Comparison of ENCODE assay signal across 29 cellular contexts in the genomic region with DNA sequence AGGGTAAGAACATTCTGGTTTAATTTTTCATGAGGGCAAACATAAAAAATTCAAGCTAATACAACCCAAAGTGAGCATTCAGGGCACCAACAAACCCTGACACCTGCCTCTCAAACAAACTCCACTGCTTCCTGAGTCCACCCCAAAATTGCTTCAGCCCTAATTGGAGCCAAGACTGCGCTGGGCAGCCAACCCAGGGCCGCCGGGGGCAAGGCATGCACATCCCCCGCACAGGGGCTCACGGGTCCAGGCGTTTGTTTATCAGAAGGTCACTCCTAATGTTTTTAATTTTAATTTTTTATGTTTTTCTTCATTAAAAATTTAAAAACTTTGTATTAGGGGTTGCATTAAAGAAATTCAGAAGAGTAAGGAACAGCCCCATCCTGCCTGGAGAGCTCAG.
"Had no signal": no experiment of that assay in that cellular context is flagged by ENCODE, and none has a peak within 500 bp of the region (broad histone marks: within the 10 kb centered on the region; RNA-seq: fewer than 3 reads in every experiment).

No MANE protein-coding gene starts in this region.

- ATAC-seq: activated naive CD4-positive, alpha-beta T cell treated with anti-CD3 and anti-CD28 coated beads, Interleukin-2, amount 50 U/mL, for 72 hours; activated naive CD8-positive, alpha-beta T cell treated with anti-CD3 and anti-CD28 coated beads, Interleukin-2, amount 50 U/mL, for 24 hours; activated T-cell treated with anti-CD3 and anti-CD28 coated beads, Interleukin-2, amount 50 U/mL, for 4 hours; activated T-cell treated with anti-CD3 and anti-CD28 coated beads, Interleukin-2, amount 50 U/mL, for 72 hours; activated T-helper 17 cell treated with anti-CD3 and anti-CD28 coated beads, Interleukin-2, amount 50 U/mL, for 72 hours; body of pancreas had no signal

- DNase-seq: activated effector memory CD4-positive, alpha-beta T cell treated with anti-CD3 and anti-CD28 coated beads, Interleukin-2, amount 50 U/mL, for 16 hours; activated effector memory CD4-positive, alpha-beta T cell treated with Interleukin-2 at 50 U/mL for 16 hours; activated gamma-delta T cell; activated gamma-delta T cell treated with Interleukin-2 at 50 U/mL for 16 hours; activated naive CD4-positive, alpha-beta T cell; activated naive CD4-positive, alpha-beta T cell treated with anti-CD3 and anti-CD28 coated beads for 36 hours; activated naive CD4-positive, alpha-beta T cell treated with anti-CD3 and anti-CD28 coated beads, Interleukin-2, amount 10 ng/mL, durations not matched to agents 7 days and 5 days; activated naive CD4-positive, alpha-beta T cell treated with anti-CD3 and anti-CD28 coated beads, Interleukin-2, amount 50 U/mL, for 16 hours; activated naive CD4-positive, alpha-beta T cell treated with Interleukin-2 at 50 U/mL for 16 hours; activated naive CD8-positive, alpha-beta T cell treated with anti-CD3 and anti-CD28 coated beads for 36 hours; activated naive CD8-positive, alpha-beta T cell treated with anti-CD3 and anti-CD28 coated beads, Interleukin-2, amount 10 ng/mL, durations not matched to agents 7 days and 5 days; activated naive CD8-positive, alpha-beta T cell treated with anti-CD3 and anti-CD28 coated beads, Interleukin-2, amount 50 U/mL, for 24 hours; activated T-cell treated with anti-CD3 and anti-CD28 coated beads, Interleukin-2, amount 50 U/mL, for 1 hour; activated T-cell treated with anti-CD3 and anti-CD28 coated beads, Interleukin-2, amount 50 U/mL, for 24 hours; activated T-cell treated with anti-CD3 and anti-CD28 coated beads, Interleukin-2, amount 50 U/mL, for 4 hours; activated T-cell treated with anti-CD3 and anti-CD28 coated beads, Interleukin-2, amount 50 U/mL, for 48 hours; activated T-cell treated with anti-CD3 and anti-CD28 coated beads, Interleukin-2, amount 50 U/mL, for 72 hours; adrenal gland; amniotic stem cell; amygdala; anterior cingulate cortex; aorta; body of pancreas; brain microvascular endothelial cell; caudate nucleus; central memory CD4-positive, alpha-beta T cell; cerebellar nuclear complex had no signal
